11 cellular contexts compared by ENCODE assay signal in the genomic region with DNA sequence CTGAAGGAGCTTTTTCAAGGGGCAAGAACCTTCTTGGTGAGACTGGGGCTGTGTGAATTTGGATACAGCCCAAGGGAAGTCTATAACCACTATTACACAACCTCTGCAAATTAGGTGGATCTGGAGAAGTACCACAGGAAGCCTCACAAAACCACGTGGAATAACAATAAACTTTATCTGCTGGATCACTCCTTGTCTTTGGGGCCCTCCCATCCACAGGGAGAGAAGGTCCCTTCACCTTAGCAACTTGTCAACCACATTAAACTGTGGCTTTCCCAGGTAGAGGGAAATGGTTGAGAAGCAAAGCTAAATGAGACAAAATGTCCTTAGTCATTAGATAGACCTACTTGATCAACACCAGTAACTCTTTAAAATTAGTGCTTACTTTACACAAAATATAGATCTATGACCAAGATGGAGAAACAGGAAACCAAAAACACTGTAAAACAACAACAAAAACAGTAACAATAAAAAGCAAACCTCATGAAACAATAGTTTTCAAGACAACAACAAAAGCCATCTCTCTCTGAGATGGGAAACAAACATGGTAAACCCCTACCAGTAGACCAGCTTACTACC. TPM values are rescaled to one million over a fixed set of nuclear protein-coding genes. Genes with fewer than 3 reads are reported as not detected.
A peak's percentile ranks its signal among the peaks of the same experiment; 100 is the strongest.
DNase-seq lines count a peak whose midpoint lies in the region; ATAC-seq and TF ChIP-seq lines count a peak whose summit lies in the region.
"Had no signal": no experiment of that assay in that cellular context is flagged by ENCODE, and none has a peak within 500 bp of the region (broad histone marks: within the 10 kb centered on the region; RNA-seq: fewer than 3 reads in every experiment).

No MANE protein-coding gene starts in this region.

- intact Hi-C loops in activated CD8-positive, alpha-beta T cell treated with anti-CD3 and anti-CD28 coated beads for 36 hours (cut with micrococcal nuclease): loop anchor here (2.0 to 10.0 kb wide), 2 partner anchors 148 to 340 kb away; partner anchors contain the start of gene GAB2

- H3K36me3 Mint-ChIP-seq in T-helper 2 cell treated with Interferon-gamma antibody and Interleukin-4, amounts not matched to agents 5 μg/mL and 100 μg/mL, for 36 hours (ENCODE audit: low read depth): peaks cover 44% of the 10 kb centered on the region
- H3K36me3 Mint-ChIP-seq in HFFc6 (ENCODE audit: low read depth): peaks cover 6% of the 10 kb centered on the region; the same call in 1 of the 2 replicates
- H3K36me3 Mint-ChIP-seq in activated CD8-positive, alpha-beta T cell treated with anti-CD3 and anti-CD28 coated beads for 36 hours (ENCODE audit: low read depth): peaks cover 17% of the 10 kb centered on the region
- peaks cover 23% of the 10 kb centered on the region for H3K36me3 Mint-ChIP-seq in nephron progenitor cell (ENCODE audit: low read depth)

- H3K27me3 Mint-ChIP-seq in T-helper 2 cell treated with Interferon-gamma antibody and Interleukin-4, amounts not matched to agents 5 μg/mL and 100 μg/mL, for 36 hours (ENCODE audit: low read depth): no peaks in the 10 kb centered on the region
- peaks cover 2% of the 10 kb centered on the region; the same call in 1 of the 2 replicates for H3K27me3 Mint-ChIP-seq in HFFc6 (ENCODE audit: insufficient read depth)
- H3K27me3 Mint-ChIP-seq in activated CD8-positive, alpha-beta T cell treated with anti-CD3 and anti-CD28 coated beads for 36 hours: no peaks in the 10 kb centered on the region
- H3K27me3 Mint-ChIP-seq in nephron progenitor cell (ENCODE audit: low read depth, poor library complexity): no peaks in the 10 kb centered on the region
- H3K27me3 Mint-ChIP-seq: stimulated activated naive CD8-positive, alpha-beta T cell treated with anti-CD3 and anti-CD28 coated beads, Interleukin-15, Interleukin-2, amounts not matched to agents 100 ng/mL and 50 ng/mL, for 24 hours had no signal

- peak overlapping the region; percentile 41 for H3K4me3 Mint-ChIP-seq in T-helper 2 cell treated with Interferon-gamma antibody and Interleukin-4, amounts not matched to agents 5 μg/mL and 100 μg/mL, for 36 hours
- H3K4me3 Mint-ChIP-seq in HFFc6: no peak overlapping the region
- H3K4me3 Mint-ChIP-seq in activated CD8-positive, alpha-beta T cell treated with anti-CD3 and anti-CD28 coated beads for 36 hours: no peak overlapping the region
- H3K4me3 Mint-ChIP-seq in nephron progenitor cell: no peak overlapping the region
- H3K4me3 Mint-ChIP-seq: stimulated activated naive CD8-positive, alpha-beta T cell treated with anti-CD3 and anti-CD28 coated beads, Interleukin-15, Interleukin-2, amounts not matched to agents 100 ng/mL and 50 ng/mL, for 24 hours had no signal

- peak overlapping the region; percentile 67 for H3K27ac Mint-ChIP-seq in T-helper 2 cell treated with Interferon-gamma antibody and Interleukin-4, amounts not matched to agents 5 μg/mL and 100 μg/mL, for 36 hours
- H3K27ac Mint-ChIP-seq in HFFc6 (peak overlapping the region; percentile 66), nephron progenitor cell (peak overlapping the region; percentile 37)
- H3K27ac Mint-ChIP-seq in activated CD8-positive, alpha-beta T cell treated with anti-CD3 and anti-CD28 coated beads for 36 hours: peak overlapping the region; percentile 17
- H3K27ac Mint-ChIP-seq: stimulated activated naive CD8-positive, alpha-beta T cell treated with anti-CD3 and anti-CD28 coated beads, Interleukin-15, Interleukin-2, amounts not matched to agents 100 ng/mL and 50 ng/mL, for 24 hours had no signal

- peaks cover 46% of the 10 kb centered on the region for H3K4me1 Mint-ChIP-seq in T-helper 2 cell treated with Interferon-gamma antibody and Interleukin-4, amounts not matched to agents 5 μg/mL and 100 μg/mL, for 36 hours (ENCODE audit: low read depth)
- H3K4me1 Mint-ChIP-seq in HFFc6 (ENCODE audit: low read depth) (peaks cover 66% of the 10 kb centered on the region), nephron progenitor cell (peaks cover 8% of the 10 kb centered on the region)
- peaks cover 27% of the 10 kb centered on the region for H3K4me1 Mint-ChIP-seq in activated CD8-positive, alpha-beta T cell treated with anti-CD3 and anti-CD28 coated beads for 36 hours (ENCODE audit: low read depth)

- H3K9me3 Mint-ChIP-seq in T-helper 2 cell treated with Interferon-gamma antibody and Interleukin-4, amounts not matched to agents 5 μg/mL and 100 μg/mL, for 36 hours: no peaks in the 10 kb centered on the region
- H3K9me3 Mint-ChIP-seq in HFFc6: no peaks in the 10 kb centered on the region
- no peaks in the 10 kb centered on the region for H3K9me3 Mint-ChIP-seq in activated CD8-positive, alpha-beta T cell treated with anti-CD3 and anti-CD28 coated beads for 36 hours
- H3K9me3 Mint-ChIP-seq in nephron progenitor cell: no peaks in the 10 kb centered on the region
- H3K9me3 Mint-ChIP-seq: stimulated activated naive CD8-positive, alpha-beta T cell treated with anti-CD3 and anti-CD28 coated beads, Interleukin-15, Interleukin-2, amounts not matched to agents 100 ng/mL and 50 ng/mL, for 24 hours had no signal

- TF ChIP-seq CTCF in HFFc6 (IDR thresholded peaks at IDR 0.05) (no peak), nephron progenitor cell (IDR thresholded peaks at IDR 0.05) (no peak)
- no peak for TF ChIP-seq CTCF in activated CD8-positive, alpha-beta T cell treated with anti-CD3 and anti-CD28 coated beads for 36 hours (IDR thresholded peaks at IDR 0.05)

- CTCF ChIA-PET in activated CD8-positive, alpha-beta T cell treated with anti-CD3 and anti-CD28 coated beads for 36 hours (lab: Charles Lee): interaction anchor here (0.6 to 6.6 kb wide), 52 partner anchors 10 to 519 kb away, joined by 3 to 94 read pairs (median 4); partner anchors contain the start of genes ALG8, GAB2 and NARS2

- no peak for ATAC-seq in activated CD8-positive, alpha-beta T cell treated with anti-CD3 and anti-CD28 coated beads for 36 hours
- no peak for ATAC-seq in HG02642 (IDR thresholded peaks at IDR 0.05; ENCODE audit: poor library complexity, unreplicated experiment)

- DNase-seq in T-helper 2 cell treated with Interferon-gamma antibody and Interleukin-4, amounts not matched to agents 5 μg/mL and 100 μg/mL, for 36 hours (ENCODE audit: low spot score): no peak
- DNase-seq in T-helper 2 cell (no peak), HFFc6 (no peak), nephron progenitor cell (no peak), C1 segment of cervical spinal cord (lab: John Stamatoyannopoulos, UW) (no peak), NCI-H2196 treated with DMSO at 0.1 percent for 48 hours (lab: John Stamatoyannopoulos, UW; ENCODE audit: unreplicated experiment) (no peak)
- DNase-seq in activated CD8-positive, alpha-beta T cell treated with anti-CD3 and anti-CD28 coated beads for 36 hours: no peak
- DNase-seq: esophagus squamous epithelium, left ventricle myocardium superior had no signal

- POLR2A ChIA-PET in activated CD8-positive, alpha-beta T cell treated with anti-CD3 and anti-CD28 coated beads for 36 hours (lab: Charles Lee): interaction anchor here (1.1 to 1.8 kb wide), 4 partner anchors 10 to 396 kb away, joined by 3 to 8 read pairs (median 4); partner anchors contain the start of genes GAB2 and NARS2

RNA-seq across cellular contexts. Expression of gene NARS2, which starts 9.7 kb away (rescaled TPM):
- total RNA-seq in HFFc6 (2021; fragmentation: NEBNext Ultra II Directional; extraction: Animal tissue kit (Norgen Biotek cat#: 25700)): 10 to 100 TPM in 3 of 6 experiments, 1 to 10 TPM in 3; 8.7 to 11.6 (median 10.3) TPM
- total RNA-seq in activated CD8-positive, alpha-beta T cell treated with anti-CD3 and anti-CD28 coated beads for 36 hours: 10 to 100 TPM; 26.2 to 32.1 TPM

Comparison
In these comparisons a context has a peak if more than half of its experiments do, and no peak if none do; other contexts are left out.
1. H3K27ac Mint-ChIP-seq: peak in every context shown above with its lines; median percentile 67 in T-helper 2 cell treated with Interferon-gamma antibody and Interleukin-4, amounts not matched to agents 5 μg/mL and 100 μg/mL, for 36 hours; 66 in HFFc6; 37 in nephron progenitor cell; 17 in activated CD8-positive, alpha-beta T cell treated with anti-CD3 and anti-CD28 coated beads for 36 hours.